ENCODE assay signal across 7 cellular contexts in the genomic region with DNA sequence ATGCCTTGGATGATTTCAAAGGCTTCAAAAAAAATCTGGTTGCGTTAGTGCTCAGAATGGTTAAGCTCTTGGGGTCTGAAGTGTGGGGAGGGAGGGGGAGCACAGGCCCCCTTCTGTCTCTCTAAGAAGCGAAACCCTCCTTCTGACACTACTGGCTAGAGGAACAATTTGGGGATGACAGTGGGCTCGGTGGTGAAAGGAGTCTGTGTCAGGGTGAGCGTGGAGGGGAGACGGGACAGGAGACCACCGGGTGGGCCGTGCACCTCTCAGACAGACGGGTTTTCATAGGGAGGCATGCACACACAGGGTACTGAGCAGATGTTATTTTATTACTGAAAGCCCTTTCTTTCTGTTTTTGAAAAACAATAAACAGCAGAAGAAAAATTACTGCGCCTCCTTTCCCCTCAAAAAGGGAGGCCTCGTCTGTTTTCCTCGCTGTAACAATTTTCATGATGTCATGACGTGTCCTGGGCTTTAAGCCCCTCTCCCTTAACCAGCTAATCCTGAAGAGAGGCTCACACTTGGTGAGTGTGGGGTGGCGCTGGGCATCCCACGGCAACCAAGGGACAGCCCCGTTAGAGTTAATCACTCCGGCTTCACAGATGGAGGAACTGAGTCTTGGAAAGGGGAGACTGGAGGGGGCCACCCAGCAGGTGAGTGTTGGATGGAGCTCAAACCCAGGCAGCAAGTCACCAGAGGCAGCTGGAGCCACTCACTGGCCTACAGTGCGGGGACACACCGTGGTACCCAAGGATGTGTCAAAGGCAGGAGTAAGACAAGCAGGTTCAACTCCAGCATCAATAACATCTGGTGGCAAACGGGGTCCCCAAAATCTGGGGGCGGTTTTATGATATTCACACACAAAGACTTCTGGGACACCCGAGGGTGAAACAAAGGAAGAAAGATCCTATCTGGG. TPM values are rescaled to one million over a fixed set of nuclear protein-coding genes. Genes with fewer than 3 reads are reported as not detected.
DNase-seq lines count a peak whose midpoint lies in the region; ATAC-seq and TF ChIP-seq lines count a peak whose summit lies in the region.

No MANE protein-coding gene starts in this region.

- H3K4ac ChIP-seq in neuronal stem cell (ENCODE audit: low read length): no peak overlapping the region

- H3K4me1 ChIP-seq in neuronal stem cell (ENCODE audit: control insufficient read depth in 2 of 2, insufficient read depth in 1 of 2, low read depth in 1 of 2, low read length in 2 of 2): peaks cover 18 to 26% of the 10 kb centered on the region in 2 donors

- H2BK5ac ChIP-seq in neuronal stem cell (ENCODE audit: low read length): no peak overlapping the region

- peak overlapping the region; percentile 24 for H3K4me3 ChIP-seq in astrocyte of the cerebellum (ENCODE audit: low read depth, low read length)
- no peak overlapping the region for H3K4me3 ChIP-seq in neuronal stem cell (ENCODE audit: low read length in 2 of 2)

- H2AK5ac ChIP-seq in neuronal stem cell (ENCODE audit: low read depth, low read length): no peak overlapping the region

- peak overlapping the region; percentile 60 for H3K18ac ChIP-seq in neuronal stem cell (ENCODE audit: low read length)

- H3K36me3 ChIP-seq in neuronal stem cell (replicated peaks in 1 of 2; ENCODE audit: control insufficient read depth in 2 of 2, insufficient read depth in 2 of 2, low read length in 2 of 2): peaks cover 34 to 96% of the 10 kb centered on the region in 2 donors

- no peak overlapping the region for H4K91ac ChIP-seq in neuronal stem cell (ENCODE audit: low read depth, low read length, poor library complexity)

- no peaks in the 10 kb centered on the region for H3K27me3 ChIP-seq in neuronal stem cell (ENCODE audit: control insufficient read depth in 3 of 3, insufficient read depth in 3 of 3, low read depth in 1 of 3, low read length in 3 of 3)

- no peak overlapping the region for H3K23ac ChIP-seq in neuronal stem cell (ENCODE audit: low read depth, low read length, poor library complexity)

- no peak overlapping the region for H3K9ac ChIP-seq in neuronal stem cell (ENCODE audit: low read depth, low read length, poor library complexity)

- peaks cover 5% of the 10 kb centered on the region for H3K79me1 ChIP-seq in neuronal stem cell (ENCODE audit: low read depth, low read length)

- in situ Hi-C loops in astrocyte of the cerebellum (cut with HindIII; ENCODE audit: low sequenced_read_pairs): no loop called here
- in situ Hi-C loops in G401 (cut with HindIII; ENCODE audit: low sequenced_read_pairs): no loop called here

- no peak overlapping the region for H3K4me2 ChIP-seq in neuronal stem cell (ENCODE audit: insufficient read depth, low read length, poor library complexity, severe bottlenecking)

- H2AFZ ChIP-seq in neuronal stem cell (ENCODE audit: low read length): no peak overlapping the region

- no peak for TF ChIP-seq CTCF in astrocyte of the cerebellum (IDR thresholded peaks at IDR 0.05; ENCODE audit: low read depth, low read length, missing control alignments)

- peak overlapping the region; percentile 39 for H3K27ac ChIP-seq in neuronal stem cell (replicated peaks; ENCODE audit: low read length)

- H4K8ac ChIP-seq in neuronal stem cell (ENCODE audit: low read depth, low read length): no peak overlapping the region

- no peak overlapping the region for H2BK15ac ChIP-seq in neuronal stem cell (ENCODE audit: low read length)

- H3K14ac ChIP-seq in neuronal stem cell (ENCODE audit: low read length): no peak overlapping the region

- no CpG with 5 or more reads among the region's 21 CpGs for WGBS in neuronal stem cell (ENCODE audit: extremely low coverage in 2 of 2, insufficient read length in 2 of 2, insufficient replicate concordance in 1 of 2), 2 donors

- peaks cover 0 to 2% of the 10 kb centered on the region in 2 donors for H3K9me3 ChIP-seq in neuronal stem cell (replicated peaks in 1 of 2; ENCODE audit: control insufficient read depth in 2 of 2, insufficient read depth in 1 of 2, low read depth in 1 of 2, low read length in 2 of 2)

- ATAC-seq in HG02938 (IDR thresholded peaks at IDR 0.05; ENCODE audit: unreplicated experiment) (peak; percentile 18), HG03469 (IDR thresholded peaks at IDR 0.05; ENCODE audit: unreplicated experiment) (no peak)

- DNase-seq in GM19238 (ENCODE audit: insufficient read length, low spot score): peak; percentile 35
- no peak for DNase-seq in astrocyte of the cerebellum (ENCODE audit: low read depth)
- no peak for DNase-seq in neuronal stem cell (ENCODE audit: low spot score)
- DNase-seq in NOMO-1 (lab: John Stamatoyannopoulos, UW; ENCODE audit: unreplicated experiment in 2 of 2): no peak
- no peak for DNase-seq in G401 (ENCODE audit: low spot score)

- no peak overlapping the region for H2BK12ac ChIP-seq in neuronal stem cell (ENCODE audit: low read length)

- no peak overlapping the region for H2BK120ac ChIP-seq in neuronal stem cell (ENCODE audit: low read depth, low read length)

RNA-seq across cellular contexts. Expression of a gene that starts 53.4 kb away (rescaled TPM):
- polyA plus RNA-seq in neuronal stem cell (2013, experiment 1 of 2): 18.4 TPM
- 18.9 TPM for polyA plus RNA-seq in neuronal stem cell (2013, experiment 2 of 2)
- 6.7 and 7.0 TPM in 2 replicates for total RNA-seq in G401 (2014; rRNA removed; shearing (Covaris generic))
